ENCODE assay signal across 8 cellular contexts in the genomic region with DNA sequence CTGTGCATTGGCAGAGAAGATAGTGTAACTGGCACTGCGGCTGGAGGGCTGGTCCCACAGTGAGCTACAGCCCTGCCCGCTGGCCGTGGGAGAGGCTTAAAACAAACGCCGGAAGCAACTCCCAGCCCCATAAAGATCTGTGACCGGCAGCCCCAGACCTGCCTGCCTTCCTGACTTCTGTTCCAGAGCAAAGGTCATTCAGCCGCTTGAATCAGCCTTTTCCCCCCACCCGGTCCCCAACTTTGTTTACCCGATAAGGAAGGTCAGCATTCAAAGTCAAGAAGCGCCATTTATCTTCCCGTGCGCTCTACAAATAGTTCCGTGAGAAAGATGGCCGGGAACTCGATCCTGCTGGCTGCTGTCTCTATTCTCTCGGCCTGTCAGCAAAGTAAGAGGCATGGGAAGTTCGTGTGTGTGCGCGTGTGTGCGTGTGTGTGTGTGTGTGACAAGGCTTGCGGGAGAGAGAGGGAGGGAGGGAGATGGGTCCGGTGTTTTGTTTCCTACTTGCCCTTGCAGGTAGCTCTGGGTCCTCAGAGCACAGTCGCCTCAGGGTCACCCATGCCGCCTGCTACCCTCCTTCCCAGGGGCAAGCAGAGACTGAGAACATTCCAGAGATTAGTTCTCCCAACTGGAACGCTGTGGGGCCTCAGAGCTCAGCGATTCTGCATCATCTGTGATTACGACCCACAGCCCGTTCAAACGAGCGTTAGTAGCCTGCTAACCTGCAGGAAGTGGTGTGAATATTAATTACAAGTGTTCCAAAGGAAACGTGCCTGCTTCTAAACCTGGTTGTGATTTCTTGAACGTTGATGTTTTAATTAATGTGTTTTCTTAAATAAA. TPM values are rescaled to one million over a fixed set of nuclear protein-coding genes. Genes with fewer than 3 reads are reported as not detected.
A peak's percentile ranks its signal among the peaks of the same experiment; 100 is the strongest.
DNase-seq lines count a peak whose midpoint lies in the region; ATAC-seq and TF ChIP-seq lines count a peak whose summit lies in the region.

TSS of gene MGST2 (plus strand) at position 130 of the 840 bp plus-strand sequence. CDS start at position 331, 201 bp downstream.

- TF ChIP-seq EP300 in ovary (IDR thresholded peaks at IDR 0.05): no peak

- peak; percentile 52 for DNase-seq in ELR (ENCODE audit: low read depth)
- peak; percentile 47 to 93 (median 91) for DNase-seq in Peyer's patch
- peak; percentile 84 for DNase-seq in amniotic epithelial cell (ENCODE audit: low read depth)
- peak; percentile 80 to 85 for DNase-seq in heart right ventricle
- DNase-seq in ovary: peak; percentile 57 to 81 (median 73)
- no peak for DNase-seq in NCI-H1694 (lab: John Stamatoyannopoulos, UW)

- 6% methylated on average over 32 of the region's 32 CpGs for whole genome bisulfite sequencing in HUES64
- WGBS in heart right ventricle, 2 donors: 0 to 1% methylated on average over 32 of the region's 32 CpGs
- WGBS in ovary, 3 donors: 0 to 1% (median 0%) methylated on average over 32 of the region's 32 CpGs

- TF ChIP-seq POLR2A in Peyer's patch (IDR thresholded peaks at IDR 0.05) (peak; percentile 52 to 57), ovary (IDR thresholded peaks at IDR 0.05) (peak; percentile 11)

- H3K36me3 ChIP-seq in HUES64 (ENCODE audit: insufficient read depth, low read length) (no peaks in the 10 kb centered on the region), Peyer's patch (no peaks in the 10 kb centered on the region), heart right ventricle (no peaks in the 10 kb centered on the region), ovary (no peaks in the 10 kb centered on the region)

- intact Hi-C loops in heart right ventricle (cut with DNase I): loop anchor here in 2 of 10 donors (5.0 to 10.0 kb wide), 4 partner anchors 49 to 589 kb away; partner anchors contain the start of gene MAML3 (in 1 of the 2)
- intact Hi-C loops in ovary (cut with DNase I): loop anchor here in 2 of 4 donors (10.0 kb wide), 2 partner anchors 59 to 589 kb away; no protein-coding TSS in a partner anchor

- H3K9ac ChIP-seq in HUES64 (ENCODE audit: low read depth, low read length): peak within 1 kb of the TSS; percentile 52

- H3K4me3 ChIP-seq in HUES64 (ENCODE audit: low read length) (peak within 1 kb of the TSS; percentile 62), Peyer's patch (peak within 1 kb of the TSS; percentile 46 to 85 (median 54)), heart right ventricle (peak within 1 kb of the TSS; percentile 27 to 68 (median 58)), ovary (peak within 1 kb of the TSS; percentile 38)

- TF ChIP-seq CTCF in Peyer's patch (IDR thresholded peaks at IDR 0.05) (peak in 1 of 6 experiments; percentile 7), heart right ventricle (IDR thresholded peaks at IDR 0.05) (peak in 1 of 9 donors; percentile 7), ovary (IDR thresholded peaks at IDR 0.05) (no peak)

- H3K9me3 ChIP-seq in HUES64 (ENCODE audit: insufficient read depth, low read depth, low read length): no peaks in the 10 kb centered on the region
- no peaks in the 10 kb centered on the region for H3K9me3 ChIP-seq in Peyer's patch
- no peaks in the 10 kb centered on the region for H3K9me3 ChIP-seq in heart right ventricle
- H3K9me3 ChIP-seq in ovary: no peaks in the 10 kb centered on the region

- H3K4me1 ChIP-seq in HUES64 (ENCODE audit: insufficient read depth, low read length) (peaks cover 19% of the 10 kb centered on the region), Peyer's patch (peaks cover 0 to 24% (median 3%) of the 10 kb centered on the region in 4 donors), heart right ventricle (peaks cover 0 to 70% (median 46%) of the 10 kb centered on the region in 9 donors), ovary (ENCODE audit: insufficient read depth) (peaks cover 2% of the 10 kb centered on the region)

- H3K27ac ChIP-seq in HUES64 (ENCODE audit: low read depth, low read length): peak within 1 kb of the TSS; percentile 73
- peak within 1 kb of the TSS; percentile 66 to 94 (median 77) for H3K27ac ChIP-seq in Peyer's patch
- peak within 1 kb of the TSS; percentile 74 to 95 (median 92) for H3K27ac ChIP-seq in heart right ventricle
- H3K27ac ChIP-seq in ovary: peak within 1 kb of the TSS; percentile 59 to 66

- H3K27me3 ChIP-seq in HUES64 (ENCODE audit: insufficient read depth, low read length) (no peaks in the 10 kb centered on the region), Peyer's patch (no peaks in the 10 kb centered on the region), heart right ventricle (no peaks in the 10 kb centered on the region), ovary (no peaks in the 10 kb centered on the region)

- ATAC-seq in GM21526 (IDR thresholded peaks at IDR 0.05; ENCODE audit: low FRiP score, unreplicated experiment) (peak; percentile 91), heart right ventricle (peak; percentile 87 to 96 (median 94))

RNA-seq across cellular contexts. Expression of gene MGST2, which starts in this region (rescaled TPM):
- polyA plus RNA-seq in HUES64 (2013, experiment 1 of 2): 12.7 TPM
- polyA plus RNA-seq in HUES64 (2013, experiment 2 of 2): 16.7 TPM
- total RNA-seq in Peyer's patch (100 to 1,000 TPM in 1 of 4 donors, 10 to 100 TPM in 3; 21.5 to 137 (median 83.4) TPM), heart right ventricle (100 to 1,000 TPM in 9 of 10 donors, 10 to 100 TPM in 1; 99.1 to 125 (median 107) TPM), ovary (10 to 100 TPM; 14.5 to 64.9 (median 28.1) TPM)
- polyA plus RNA-seq in heart right ventricle (100 to 1,000 TPM in 1 of 2 donors, 10 to 100 TPM in 1; 97.6 to 203 TPM), ovary (10 to 100 TPM; 46.0 to 76.5 TPM)
